In genomic region chr2:38788306-38788705, GRCh38 we compare ENCODE assay signal across 24 cellular contexts. TPM values are rescaled to one million over a fixed set of nuclear protein-coding genes. Genes with fewer than 3 reads are reported as not detected.
DNase-seq lines count a peak whose midpoint lies in the region; ATAC-seq lines count a peak whose summit lies in the region.
"Had no signal": no experiment of that assay in that cellular context is flagged by ENCODE, and none has a peak within 500 bp of the region (broad histone marks: within the 10 kb centered on the region; RNA-seq: fewer than 3 reads in every experiment).

No MANE protein-coding gene starts in this region.

- POLR2A ChIA-PET in T-cell (lab: Charles Lee) = interaction anchor here in 1 of 2 donors (0.6 to 0.7 kb wide), 2 partner anchors 54 to 687 kb away, joined by 3 to 7 read pairs; no protein-coding TSS in a partner anchor

- no peaks in the 10 kb centered on the region for H3K36me3 Mint-ChIP-seq in natural killer cell treated with Interleukin-12 subunit alpha and Interleukin-12 subunit beta and Interleukin-15 and Interleukin-18, amount 100 ng/mL, for 72 hours
- H3K36me3 Mint-ChIP-seq in T-cell = no peaks in the 10 kb centered on the region

- H3K4me1 Mint-ChIP-seq in natural killer cell treated with Interleukin-12 subunit alpha and Interleukin-12 subunit beta and Interleukin-15 and Interleukin-18, amount 100 ng/mL, for 72 hours (ENCODE audit: low read depth in 2 of 2) = no peaks in the 10 kb centered on the region
- H3K4me1 Mint-ChIP-seq in T-cell = no peaks in the 10 kb centered on the region

- no peak overlapping the region for H3K4me3 Mint-ChIP-seq in natural killer cell treated with Interleukin-12 subunit alpha and Interleukin-12 subunit beta and Interleukin-15 and Interleukin-18, amount 100 ng/mL, for 72 hours
- no peak overlapping the region for H3K4me3 Mint-ChIP-seq in T-cell
- H3K4me3 Mint-ChIP-seq: CD8-positive, alpha-beta T cell had no signal

- DNase-seq in NCI-H2171 treated with DMSO at 0.1 percent for 48 hours (lab: John Stamatoyannopoulos, UW) (peak; percentile 18), NCI-H2171 (lab: John Stamatoyannopoulos, UW) (no peak), astrocyte of the hippocampus (ENCODE audit: low read depth, low spot score) (peak; percentile 55), left kidney (ENCODE audit: low read depth, low spot score) (peak; percentile 44), globus pallidus (ENCODE audit: low spot score) (no peak), NCI-H146 treated with DMSO at 0.1 percent for 48 hours (lab: John Stamatoyannopoulos, UW; ENCODE audit: unreplicated experiment) (no peak), T-cell (no peak)
- no peak for DNase-seq in natural killer cell treated with Interleukin-12 subunit alpha and Interleukin-12 subunit beta and Interleukin-15 and Interleukin-18, amount 100 ng/mL, for 72 hours (ENCODE audit: low spot score)
- DNase-seq: AML-193; C1 segment of cervical spinal cord; Calu3; CD8-positive, alpha-beta T cell; DMS53; GF-D8; KG1; NCI-H1092 treated with DMSO at 0.1 percent for 48 hours; NCI-H146; NCI-H2081; NCI-H446; NCI-H69; PC-9; RPMI8226; SHP77 had no signal

- H3K27ac Mint-ChIP-seq in natural killer cell treated with Interleukin-12 subunit alpha and Interleukin-12 subunit beta and Interleukin-15 and Interleukin-18, amount 100 ng/mL, for 72 hours = no peak overlapping the region
- no peak overlapping the region for H3K27ac Mint-ChIP-seq in T-cell
- H3K27ac Mint-ChIP-seq: CD8-positive, alpha-beta T cell had no signal

- ATAC-seq in natural killer cell treated with Interleukin-12 subunit alpha and Interleukin-12 subunit beta and Interleukin-15 and Interleukin-18, amount 100 ng/mL, for 72 hours = no peak
- ATAC-seq in T-cell (replicated peaks in 1 of 4) = no peak
- ATAC-seq: CD8-positive, alpha-beta T cell; HCT116 had no signal

- H3K9me3 Mint-ChIP-seq in natural killer cell treated with Interleukin-12 subunit alpha and Interleukin-12 subunit beta and Interleukin-15 and Interleukin-18, amount 100 ng/mL, for 72 hours = no peaks in the 10 kb centered on the region
- no peaks in the 10 kb centered on the region for H3K9me3 Mint-ChIP-seq in T-cell
- H3K9me3 Mint-ChIP-seq: CD8-positive, alpha-beta T cell had no signal

- no peaks in the 10 kb centered on the region for H3K27me3 Mint-ChIP-seq in natural killer cell treated with Interleukin-12 subunit alpha and Interleukin-12 subunit beta and Interleukin-15 and Interleukin-18, amount 100 ng/mL, for 72 hours
- no peaks in the 10 kb centered on the region for H3K27me3 Mint-ChIP-seq in T-cell

- CTCF ChIA-PET in T-cell (lab: Charles Lee) = no interaction called here

RNA-seq across cellular contexts. Expression of gene GEMIN6, which starts 10.3 kb away (rescaled TPM):
- total RNA-seq in natural killer cell treated with Interleukin-12 subunit alpha and Interleukin-12 subunit beta and Interleukin-15 and Interleukin-18, amount 100 ng/mL, for 72 hours = 10 to 100 TPM; 16.4 to 23.1 TPM
- 10 to 100 TPM in 3 of 5 donors, 1 to 10 TPM in 2; 4.2 to 16.3 (median 11.8) TPM for total RNA-seq in T-cell

RNA-seq across cellular contexts. Expression of gene SRSF7, which starts 37.1 kb away (rescaled TPM):
- 100 to 1,000 TPM; 238 to 389 TPM for total RNA-seq in natural killer cell treated with Interleukin-12 subunit alpha and Interleukin-12 subunit beta and Interleukin-15 and Interleukin-18, amount 100 ng/mL, for 72 hours
- 100 to 1,000 TPM; 252 to 649 (median 265) TPM for total RNA-seq in T-cell

Comparison
In these comparisons a context has a peak if more than half of its experiments do, and no peak if none do; other contexts are left out.
1. DNase-seq: peak in NCI-H2171 treated with DMSO at 0.1 percent for 48 hours (single experiment), astrocyte of the hippocampus (single experiment) and left kidney (single experiment); none in NCI-H2171 (single experiment), natural killer cell treated with Interleukin-12 subunit alpha and Interleukin-12 subunit beta and Interleukin-15 and Interleukin-18, amount 100 ng/mL, for 72 hours (single experiment), globus pallidus (single experiment), NCI-H146 treated with DMSO at 0.1 percent for 48 hours (single experiment) and T-cell (0 of 34).